14 cellular contexts compared by ENCODE assay signal in genomic region chr7:101859411-101860106, GRCh38. TPM values are rescaled to one million over a fixed set of nuclear protein-coding genes. Genes with fewer than 3 reads are reported as not detected.
DNase-seq lines count a peak whose midpoint lies in the region; ATAC-seq and TF ChIP-seq lines count a peak whose summit lies in the region.
"Had no signal": no experiment of that assay in that cellular context is flagged by ENCODE, and none has a peak within 500 bp of the region (broad histone marks: within the 10 kb centered on the region; RNA-seq: fewer than 3 reads in every experiment).

No MANE protein-coding gene starts in this region.

- no peak for ATAC-seq in activated T-helper 17 cell treated with anti-CD3 and anti-CD28 coated beads, Interleukin-2, amount 50 U/mL, for 72 hours (replicated peaks)
- ATAC-seq in heart left ventricle, result no peak
- ATAC-seq: activated T-cell treated with anti-CD3 and anti-CD28 coated beads, Interleukin-2, amount 50 U/mL, for 72 hours had no signal

- WGBS in heart left ventricle, 4 donors, result 35 to 48% (median 37%) methylated on average over 5 of the region's 5 CpGs

- H3K27ac ChIP-seq in heart left ventricle (peak overlapping the region; percentile 16 to 91 (median 64)), skeletal muscle tissue (ENCODE audit: low read depth, low read length) (peak overlapping the region; percentile 65)

- TF ChIP-seq POLR2A in heart left ventricle (IDR thresholded peaks at IDR 0.05), result no peak

- H3K4me1 ChIP-seq in heart left ventricle (peaks cover 5 to 82% (median 59%) of the 10 kb centered on the region in 12 donors), skeletal muscle tissue (ENCODE audit: control insufficient read depth in 3 of 3, insufficient read depth in 3 of 3, low read length in 3 of 3) (peaks cover 43 to 67% (median 51%) of the 10 kb centered on the region in 3 donors)

- peak overlapping the region; percentile 51 for H3K27ac Mint-ChIP-seq in activated T-helper 17 cell treated with anti-CD3 and anti-CD28 coated beads, Interleukin-2, amount 50 U/mL, for 72 hours
- H3K27ac Mint-ChIP-seq: activated T-cell treated with anti-CD3 and anti-CD28 coated beads, Interleukin-2, amount 50 U/mL, for 72 hours had no signal

- H3K27me3 ChIP-seq in heart left ventricle (no peaks in the 10 kb centered on the region), skeletal muscle tissue (ENCODE audit: control insufficient read depth in 3 of 3, insufficient read depth in 3 of 3, low read length in 3 of 3) (no peaks in the 10 kb centered on the region)

- H3K9me3 ChIP-seq in heart left ventricle, result no peaks in the 10 kb centered on the region
- no peaks in the 10 kb centered on the region for H3K9me3 ChIP-seq in skeletal muscle tissue (ENCODE audit: control insufficient read depth in 3 of 3, low read length in 3 of 3)

- intact Hi-C loops in heart left ventricle (cut with DNase I), result loop anchor here in 4 of 10 donors (5.0 kb wide), 3 partner anchors 37 to 53 kb away; partner anchors contain the start of gene CUX1 (in 3 of the 4)

- H3K9me3 Mint-ChIP-seq in activated T-helper 17 cell treated with anti-CD3 and anti-CD28 coated beads, Interleukin-2, amount 50 U/mL, for 72 hours, result no peaks in the 10 kb centered on the region
- H3K9me3 Mint-ChIP-seq: activated T-cell treated with anti-CD3 and anti-CD28 coated beads, Interleukin-2, amount 50 U/mL, for 72 hours had no signal

- DNase-seq in EH (ENCODE audit: low read depth) (peak; percentile 9), heart left ventricle (no peak), DMS114 treated with DMSO at 0.1 percent for 48 hours (lab: John Stamatoyannopoulos, UW; ENCODE audit: unreplicated experiment) (no peak), NCI-H1092 treated with DMSO at 0.1 percent for 48 hours (lab: John Stamatoyannopoulos, UW) (no peak), NCI-H2029 (lab: John Stamatoyannopoulos, UW) (no peak), NCI-H526 treated with DMSO at 0.1 percent for 48 hours (lab: John Stamatoyannopoulos, UW) (no peak)
- DNase-seq: activated T-cell treated with anti-CD3 and anti-CD28 coated beads, Interleukin-2, amount 50 U/mL, for 72 hours; DMS 273 treated with DMSO at 0.1 percent for 48 hours; midbrain; NCI-H1694 treated with DMSO at 0.1 percent for 48 hours; stimulated activated CD8-positive, alpha-beta memory T cell treated with anti-CD3 and anti-CD28 coated beads, Interleukin-4, amount 100 ng/mL, for 48 hours had no signal

- no peaks in the 10 kb centered on the region for H3K27me3 Mint-ChIP-seq in activated T-helper 17 cell treated with anti-CD3 and anti-CD28 coated beads, Interleukin-2, amount 50 U/mL, for 72 hours

- H3K9ac ChIP-seq in skeletal muscle tissue (ENCODE audit: low read depth in 1 of 3, low read length in 3 of 3), result no peak overlapping the region

- H3K4me1 Mint-ChIP-seq in activated T-helper 17 cell treated with anti-CD3 and anti-CD28 coated beads, Interleukin-2, amount 50 U/mL, for 72 hours, result peaks cover 11% of the 10 kb centered on the region

- H3K36me3 ChIP-seq in heart left ventricle (no peaks in the 10 kb centered on the region), skeletal muscle tissue (ENCODE audit: control insufficient read depth in 3 of 3, insufficient read depth in 3 of 3, low read length in 3 of 3) (no peaks in the 10 kb centered on the region)

- TF ChIP-seq CTCF in heart left ventricle (IDR thresholded peaks at IDR 0.05), result no peak

- no peak overlapping the region for H3K4me3 ChIP-seq in heart left ventricle
- no peak overlapping the region for H3K4me3 ChIP-seq in skeletal muscle tissue (ENCODE audit: low read length in 3 of 3)
- H3K4me3 ChIP-seq: smooth muscle cell had no signal

- H3K4me3 Mint-ChIP-seq in activated T-helper 17 cell treated with anti-CD3 and anti-CD28 coated beads, Interleukin-2, amount 50 U/mL, for 72 hours, result no peak overlapping the region
- H3K4me3 Mint-ChIP-seq: activated T-cell treated with anti-CD3 and anti-CD28 coated beads, Interleukin-2, amount 50 U/mL, for 72 hours had no signal

- no peaks in the 10 kb centered on the region for H3K36me3 Mint-ChIP-seq in activated T-helper 17 cell treated with anti-CD3 and anti-CD28 coated beads, Interleukin-2, amount 50 U/mL, for 72 hours (ENCODE audit: low read depth)

RNA-seq across cellular contexts. Expression of gene CUX1, which starts 42.1 kb away (rescaled TPM):
- 10 to 100 TPM; 12.0 to 13.8 TPM for total RNA-seq in activated T-helper 17 cell treated with anti-CD3 and anti-CD28 coated beads, Interleukin-2, amount 50 U/mL, for 72 hours
- 100 to 1,000 TPM in 8 of 9 donors, 10 to 100 TPM in 1; 96.5 to 173 (median 127) TPM for total RNA-seq in heart left ventricle
- polyA plus RNA-seq in heart left ventricle, result 10 to 100 TPM; 51.9 to 64.7 TPM
- total RNA-seq in skeletal muscle tissue, result 18.3 TPM
